1 cellular context compared by ENCODE assay signal in genomic region chr5:57173026-57173317, GRCh38.
TF ChIP-seq lines count a peak whose summit lies in the region.

No MANE protein-coding gene starts in this region.

TF ChIP-seq in HepG2, 621 proteins besides CTCF, POLR2A, EP300 and RAD21 (continued from another document):
- TF ChIP-seq ZNF142 (CRISPR knock-in tag; IDR thresholded peaks at IDR 0.05) (peak; percentile 97; the same call in 1 of the 2 replicates), KLF9 (CRISPR knock-in tag; IDR thresholded peaks at IDR 0.05; ENCODE audit: low read depth) (no peak), NRL (CRISPR knock-in tag; IDR thresholded peaks at IDR 0.05; ENCODE audit: borderline replicate concordance) (peak; percentile 78; the same call in 1 of the 2 replicates), ZNF569 (CRISPR knock-in tag; IDR thresholded peaks at IDR 0.05; ENCODE audit: borderline replicate concordance) (no peak), ZBTB43 (CRISPR knock-in tag; conservative IDR thresholded peaks at IDR 0.05) (0 out of 2 replicates have a peak, but pooled peaks have one; percentile 18), KAT2B (IDR thresholded peaks at IDR 0.05; ENCODE audit: borderline replicate concordance, low read depth, low read length) (no peak), AKAP8 (CRISPR knock-in tag; IDR thresholded peaks at IDR 0.05) (0 out of 2 replicates have a peak, but pooled peaks have one; percentile 9), HIC2 (CRISPR knock-in tag; IDR thresholded peaks at IDR 0.05; ENCODE audit: low read depth) (0 out of 2 replicates have a peak, but pooled peaks have one; percentile 31), ZNF589 (CRISPR knock-in tag; conservative IDR thresholded peaks at IDR 0.05) (0 out of 2 replicates have a peak, but pooled peaks have one; percentile 19), IRF9 (CRISPR knock-in tag; IDR thresholded peaks at IDR 0.05; ENCODE audit: borderline replicate concordance) (0 out of 2 replicates have a peak, but pooled peaks have one; percentile 14), ZSCAN31 (CRISPR knock-in tag; IDR thresholded peaks at IDR 0.05; ENCODE audit: low read depth) (0 out of 2 replicates have a peak, but pooled peaks have one; percentile 46), IRX3 (CRISPR knock-in tag; IDR thresholded peaks at IDR 0.05; ENCODE audit: borderline replicate concordance, low read depth) (0 out of 2 replicates have a peak, but pooled peaks have one; percentile 33), ZNF44 (CRISPR knock-in tag; IDR thresholded peaks at IDR 0.05) (no peak), ZNF230 (CRISPR knock-in tag; IDR thresholded peaks at IDR 0.05) (no peak), MEF2D (CRISPR knock-in tag; IDR thresholded peaks at IDR 0.05) (no peak), ZBTB7B (CRISPR knock-in tag; IDR thresholded peaks at IDR 0.05) (peak; percentile 22), KLF15 (CRISPR knock-in tag; IDR thresholded peaks at IDR 0.05; ENCODE audit: borderline replicate concordance) (no peak), ZNF335 (CRISPR knock-in tag; IDR thresholded peaks at IDR 0.05) (0 out of 2 replicates have a peak, but pooled peaks have one; percentile 6), ZNF614 (CRISPR knock-in tag; IDR thresholded peaks at IDR 0.05; ENCODE audit: borderline replicate concordance) (0 out of 2 replicates have a peak, but pooled peaks have one; percentile 4), NAIF1 (CRISPR knock-in tag; IDR thresholded peaks at IDR 0.05; ENCODE audit: borderline replicate concordance) (peak; percentile 2; the same call in 1 of the 2 replicates), PHF21A (CRISPR knock-in tag; IDR thresholded peaks at IDR 0.05) (0 out of 2 replicates have a peak, but pooled peaks have one; percentile 6), ZNF780A (CRISPR knock-in tag; IDR thresholded peaks at IDR 0.05) (no peak), EEA1 (CRISPR knock-in tag; IDR thresholded peaks at IDR 0.05; ENCODE audit: borderline replicate concordance) (0 out of 2 replicates have a peak, but pooled peaks have one; percentile 40), KDM6A (CRISPR knock-in tag; IDR thresholded peaks at IDR 0.05; ENCODE audit: low read depth) (no peak), BRF2 (CRISPR knock-in tag; IDR thresholded peaks at IDR 0.05) (no peak), KDM3A (CRISPR knock-in tag; IDR thresholded peaks at IDR 0.05; ENCODE audit: low read depth) (0 out of 2 replicates have a peak, but pooled peaks have one; percentile 74), ZC3H13 (CRISPR knock-in tag; IDR thresholded peaks at IDR 0.05) (0 out of 2 replicates have a peak, but pooled peaks have one; percentile 41), ZNF83 (CRISPR knock-in tag; IDR thresholded peaks at IDR 0.05; ENCODE audit: borderline replicate concordance) (no peak), ZNF720 (CRISPR knock-in tag; IDR thresholded peaks at IDR 0.05) (no peak)
- TF ChIP-seq, protein P1, sequence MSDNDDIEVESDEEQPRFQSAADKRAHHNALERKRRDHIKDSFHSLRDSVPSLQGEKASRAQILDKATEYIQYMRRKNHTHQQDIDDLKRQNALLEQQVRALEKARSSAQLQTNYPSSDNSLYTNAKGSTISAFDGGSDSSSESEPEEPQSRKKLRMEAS (IDR thresholded peaks at IDR 0.05): peak; percentile 65; the same call in 1 of the 2 replicates
- TF ChIP-seq, protein P2, sequence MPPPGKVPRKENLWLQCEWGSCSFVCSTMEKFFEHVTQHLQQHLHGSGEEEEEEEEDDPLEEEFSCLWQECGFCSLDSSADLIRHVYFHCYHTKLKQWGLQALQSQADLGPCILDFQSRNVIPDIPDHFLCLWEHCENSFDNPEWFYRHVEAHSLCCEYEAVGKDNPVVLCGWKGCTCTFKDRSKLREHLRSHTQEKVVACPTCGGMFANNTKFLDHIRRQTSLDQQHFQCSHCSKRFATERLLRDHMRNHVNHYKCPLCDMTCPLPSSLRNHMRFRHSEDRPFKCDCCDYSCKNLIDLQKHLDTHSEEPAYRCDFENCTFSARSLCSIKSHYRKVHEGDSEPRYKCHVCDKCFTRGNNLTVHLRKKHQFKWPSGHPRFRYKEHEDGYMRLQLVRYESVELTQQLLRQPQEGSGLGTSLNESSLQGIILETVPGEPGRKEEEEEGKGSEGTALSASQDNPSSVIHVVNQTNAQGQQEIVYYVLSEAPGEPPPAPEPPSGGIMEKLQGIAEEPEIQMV (CRISPR knock-in tag; IDR thresholded peaks at IDR 0.05; ENCODE audit: low read depth): no peak
- TF ChIP-seq, protein P3, sequence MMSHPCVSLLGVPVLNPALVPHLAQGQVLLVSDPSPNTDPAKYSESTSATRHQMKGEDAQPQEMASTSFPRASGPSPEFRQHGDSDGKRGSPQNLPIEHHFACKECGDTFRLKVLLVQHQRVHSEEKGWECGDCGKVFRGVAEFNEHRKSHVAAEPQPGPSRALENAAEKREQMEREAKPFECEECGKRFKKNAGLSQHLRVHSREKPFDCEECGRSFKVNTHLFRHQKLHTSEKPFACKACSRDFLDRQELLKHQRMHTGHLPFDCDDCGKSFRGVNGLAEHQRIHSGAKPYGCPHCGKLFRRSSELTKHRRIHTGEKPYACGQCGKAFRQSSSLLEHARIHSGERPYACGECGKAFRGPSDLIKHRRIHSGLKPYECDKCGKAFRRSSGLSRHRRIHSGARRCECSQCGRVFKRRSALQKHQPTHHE (CRISPR knock-in tag; IDR thresholded peaks at IDR 0.05; ENCODE audit: borderline replicate concordance): no peak
